Comparison of ENCODE assay signal across 14 cellular contexts in the genomic region with DNA sequence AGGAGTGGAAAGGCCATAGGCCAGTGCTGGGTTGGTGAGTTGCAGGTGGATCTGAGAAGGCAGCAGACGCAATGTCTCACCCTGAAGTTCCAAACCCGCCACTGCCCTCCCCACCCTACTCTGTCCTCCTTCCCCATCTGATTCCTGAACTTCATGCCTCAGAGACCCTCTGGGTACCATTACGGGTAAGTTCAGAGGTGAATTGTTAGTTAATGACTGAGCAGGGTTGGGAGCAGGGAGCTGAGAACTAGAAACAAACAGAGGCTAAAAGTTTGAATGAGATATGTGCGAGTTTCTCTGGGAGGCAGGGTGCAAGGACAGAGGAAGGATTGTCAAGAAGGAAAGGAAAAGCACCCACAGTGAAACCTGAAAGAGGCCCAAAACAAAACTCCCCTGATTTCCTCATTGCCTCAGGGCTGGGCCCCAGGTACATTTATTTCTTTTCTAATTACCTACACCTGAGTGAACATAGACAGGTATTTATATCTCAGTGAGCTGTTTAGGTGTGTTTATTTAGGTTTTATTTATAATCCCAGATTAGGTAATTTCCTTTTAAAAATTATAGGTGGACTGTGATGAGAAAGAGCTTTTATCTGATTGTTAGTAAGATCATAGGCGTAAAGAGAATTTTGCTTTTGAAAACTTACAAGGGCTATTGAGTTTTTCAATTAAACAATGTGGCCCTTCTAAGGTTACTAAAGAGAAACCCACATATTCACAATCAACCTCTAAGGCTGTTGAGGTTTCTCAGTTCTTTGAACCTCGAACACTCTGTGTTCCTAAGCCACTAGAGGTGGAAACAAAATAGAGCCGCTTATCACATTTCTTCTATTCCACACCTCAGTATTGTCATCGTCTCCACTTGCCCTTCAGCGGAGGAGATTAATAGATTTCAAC.
A peak's percentile ranks its signal among the peaks of the same experiment; 100 is the strongest.
DNase-seq lines count a peak whose midpoint lies in the region; ATAC-seq, FAIRE-seq and TF ChIP-seq lines count a peak whose summit lies in the region.
"Had no signal": no experiment of that assay in that cellular context is flagged by ENCODE, and none has a peak within 500 bp of the region (broad histone marks: within the 10 kb centered on the region; RNA-seq: fewer than 3 reads in every experiment).

No MANE protein-coding gene starts in this region.

- dilution Hi-C loops in keratinocyte (cut with MboI; ENCODE audit: extremely low pct_ligation_motif_present, low sequenced_read_pairs): no loop called here

- CTCF ChIA-PET in Panc1 (lab: Charles Lee): interaction anchor here (0.6 kb wide), 1 partner anchor 778 kb away, joined by 3 read pairs; no protein-coding TSS in a partner anchor

- no TSS peak for BruUV-seq in Panc1 (replicated peaks; lab: Mats Ljungman, UMichigan)

- H3K4me1 ChIP-seq in Panc1 (ENCODE audit: control insufficient read depth, insufficient read depth, low read length): no peaks in the 10 kb centered on the region
- peaks cover 13% of the 10 kb centered on the region for H3K4me1 ChIP-seq in keratinocyte (ENCODE audit: control insufficient read depth, extremely low read depth, insufficient read depth, low read length)
- peaks cover 11 to 19% of the 10 kb centered on the region in 2 donors for H3K4me1 ChIP-seq in thyroid gland

- POLR2A ChIA-PET in Panc1 (lab: Charles Lee): no interaction called here

- H3K36me3 ChIP-seq in Panc1 (ENCODE audit: control insufficient read depth, insufficient read depth, low read length) (no peaks in the 10 kb centered on the region), keratinocyte (ENCODE audit: control insufficient read depth in 2 of 2, extremely low read depth in 1 of 2, insufficient read depth in 2 of 2, low read length in 2 of 2) (no peaks in the 10 kb centered on the region), thyroid gland (no peaks in the 10 kb centered on the region)

- WGBS in thyroid gland, 2 donors: 68 to 73% methylated on average over 9 of the region's 9 CpGs

- no peaks in the 10 kb centered on the region for H4K20me1 ChIP-seq in keratinocyte (ENCODE audit: control insufficient read depth, extremely low read depth, insufficient read depth, low read length)

- TF ChIP-seq CTCF in Panc1 (IDR thresholded peaks at IDR 0.05): no peak
- TF ChIP-seq CTCF in keratinocyte (optimal IDR thresholded peaks at IDR 0.05 in 1 of 3, IDR thresholded peaks at IDR 0.05 in 1 of 3, conservative IDR thresholded peaks at IDR 0.05 in 1 of 3; ENCODE audit: extremely low read depth in 1 of 3, insufficient read depth in 2 of 3, low read length in 3 of 3): no peak
- no peak for TF ChIP-seq CTCF in thyroid gland (IDR thresholded peaks at IDR 0.05)

- no peak for FAIRE-seq in keratinocyte (lab: Jason Lieb, UNC)
- FAIRE-seq: GM19239, K562 had no signal

- DNase-seq in NCI-H2196 treated with DMSO at 0.1 percent for 48 hours (lab: John Stamatoyannopoulos, UW; ENCODE audit: unreplicated experiment): peak; percentile 55
- no peak for DNase-seq in NCI-H2196 (lab: John Stamatoyannopoulos, UW; ENCODE audit: unreplicated experiment)
- no peak for DNase-seq in Panc1 (ENCODE audit: low read depth, low spot score)
- DNase-seq in keratinocyte (ENCODE audit: low read depth, low spot score): no peak
- DNase-seq in thyroid gland: no peak
- DNase-seq in hypothalamus (lab: John Stamatoyannopoulos, UW): no peak
- DNase-seq: activated CD8-positive, alpha-beta memory T cell treated with anti-CD3 and anti-CD28 coated beads for 24 hours; activated effector memory CD4-positive, alpha-beta T cell treated with anti-CD3 and anti-CD28 coated beads, Interleukin-2, amount 50 U/mL, for 16 hours; NCI-H1694 treated with DMSO at 0.1 percent for 48 hours had no signal

- ATAC-seq in Panc1 (no peak), GM21786 (IDR thresholded peaks at IDR 0.05; ENCODE audit: unreplicated experiment) (no peak), HG02642 (IDR thresholded peaks at IDR 0.05; ENCODE audit: poor library complexity, unreplicated experiment) (no peak)
- ATAC-seq: K562 had no signal

- H3K4me2 ChIP-seq in keratinocyte (ENCODE audit: control insufficient read depth, extremely low read depth, insufficient read depth, low read depth, low read length): peak overlapping the region; percentile 9

- H3K4me3 ChIP-seq in Panc1 (ENCODE audit: low read depth in 2 of 2, low read length in 2 of 2) (no peak overlapping the region), keratinocyte (ENCODE audit: control insufficient read depth in 2 of 3, extremely low read depth in 1 of 3, insufficient read depth in 2 of 3, low read depth in 1 of 3, low read length in 3 of 3) (no peak overlapping the region), thyroid gland (replicated peaks in 1 of 3) (no peak overlapping the region)
- H3K4me3 ChIP-seq: dorsolateral prefrontal cortex, K562 had no signal

- H3K27ac ChIP-seq in Panc1 (ENCODE audit: low read length): peak overlapping the region; percentile 30; the same call in 1 of the 2 replicates
- peak overlapping the region; percentile 24 for H3K27ac ChIP-seq in keratinocyte (ENCODE audit: control insufficient read depth, insufficient read depth, low read length)
- peak overlapping the region in 2 of 3 donors; percentile 22 to 41 for H3K27ac ChIP-seq in thyroid gland

- intact Hi-C loops in Panc1 (cut with micrococcal nuclease; ENCODE audit: unreplicated experiment): no loop called here
- intact Hi-C loops in thyroid gland (cut with DNase I): no loop called here

- no peaks in the 10 kb centered on the region for H3K9me3 ChIP-seq in Panc1 (ENCODE audit: control insufficient read depth, insufficient read depth, low read depth, low read length)
- no peaks in the 10 kb centered on the region for H3K9me3 ChIP-seq in keratinocyte (ENCODE audit: control insufficient read depth, low read depth, low read length)
- no peaks in the 10 kb centered on the region for H3K9me3 ChIP-seq in thyroid gland

- H3K9ac ChIP-seq in keratinocyte (ENCODE audit: control insufficient read depth, extremely low read depth, insufficient read depth, low read length): no peak overlapping the region

- in situ Hi-C loops in Panc1 (cut with HindIII; ENCODE audit: low pct_unique_long_range_greater_than_20kb, low sequenced_read_pairs): no loop called here

- peak overlapping the region; percentile 45 for H2AFZ ChIP-seq in keratinocyte (ENCODE audit: control insufficient read depth, low read length)

- TF ChIP-seq POLR2A in thyroid gland (IDR thresholded peaks at IDR 0.05): no peak

- H3K9me1 ChIP-seq in keratinocyte (ENCODE audit: control insufficient read depth, extremely low read depth, insufficient read depth, low read length): no peaks in the 10 kb centered on the region

- H3K27me3 ChIP-seq in Panc1 (ENCODE audit: control insufficient read depth, insufficient read depth, low read length) (no peaks in the 10 kb centered on the region), keratinocyte (ENCODE audit: control insufficient read depth, extremely low read depth, insufficient read depth, low read length) (no peaks in the 10 kb centered on the region), thyroid gland (no peaks in the 10 kb centered on the region)
- H3K27me3 ChIP-seq: dorsolateral prefrontal cortex had no signal

- no peaks in the 10 kb centered on the region for H3K79me2 ChIP-seq in keratinocyte (ENCODE audit: control insufficient read depth, insufficient read depth, low read length)
